Comparison of ENCODE assay signal across 17 cellular contexts in genomic region chr13:41344358-41344757, GRCh38.
"Had no signal": no experiment of that assay in that cellular context is flagged by ENCODE, and none has a peak within 500 bp of the region (broad histone marks: within the 10 kb centered on the region; RNA-seq: fewer than 3 reads in every experiment).

No MANE protein-coding gene starts in this region.

- H3K27ac Mint-ChIP-seq: activated B cell treated with CpG ODN at 0.5 μM for 24 hours; activated T-helper 1 cell treated with anti-CD3 and anti-CD28 coated beads, Interleukin-12 subunit alpha, Interleukin-12 subunit beta, Interleukin-2, Interleukin-4 antibody, amounts not matched to agents 30 ng/mL and 10 ng/mL and 1 ng/mL, durations not matched to agents 14 hours and 24 hours and 36 hours; stimulated activated naive CD8-positive, alpha-beta T cell treated with anti-CD3 and anti-CD28 coated beads, Interleukin-15, Interleukin-2, amounts not matched to agents 100 ng/mL and 50 ng/mL, for 24 hours had no signal

- H3K27ac ChIP-seq: cardiac muscle cell, left lung, prostate gland, testis, upper lobe of left lung had no signal

- H3K9me3 ChIP-seq: left lung, prostate gland, testis, upper lobe of left lung had no signal

- H3K4me3 ChIP-seq: cardiac muscle cell, dorsolateral prefrontal cortex, left lung, prostate gland, testis, upper lobe of left lung had no signal

- H3K27me3 ChIP-seq: cardiac muscle cell, dorsolateral prefrontal cortex, left lung, testis, upper lobe of left lung had no signal

- H3K27me3 Mint-ChIP-seq: activated B cell treated with CpG ODN at 0.5 μM for 24 hours; naive B cell; stimulated activated naive CD8-positive, alpha-beta T cell treated with anti-CD3 and anti-CD28 coated beads, Interleukin-15, Interleukin-2, amounts not matched to agents 100 ng/mL and 50 ng/mL, for 24 hours had no signal

- H3K4me1 Mint-ChIP-seq: activated B cell treated with CpG ODN at 0.5 μM for 24 hours had no signal

- DNase-seq: activated B cell treated with CpG ODN at 0.5 μM for 24 hours; activated CD4-positive, alpha-beta T cell treated with anti-CD3 and anti-CD28 coated beads for 48 hours; activated CD8-positive, alpha-beta memory T cell treated with anti-CD3 and anti-CD28 coated beads, Interleukin-2, amount 50 U/mL, for 48 hours; dorsolateral prefrontal cortex; kidney; left lung; mammary epithelial cell; naive B cell; occipital lobe; right cardiac atrium; small intestine; testis; upper lobe of left lung had no signal

- H3K4me1 ChIP-seq: left lung, prostate gland, upper lobe of left lung had no signal

- ATAC-seq: left lung, right cardiac atrium had no signal

- H3K9me3 Mint-ChIP-seq: activated B cell treated with CpG ODN at 0.5 μM for 24 hours; activated T-helper 1 cell treated with anti-CD3 and anti-CD28 coated beads, Interleukin-12 subunit alpha, Interleukin-12 subunit beta, Interleukin-2, Interleukin-4 antibody, amounts not matched to agents 30 ng/mL and 10 ng/mL and 1 ng/mL, durations not matched to agents 14 hours and 24 hours and 36 hours; naive B cell; stimulated activated naive CD8-positive, alpha-beta T cell treated with anti-CD3 and anti-CD28 coated beads, Interleukin-15, Interleukin-2, amounts not matched to agents 100 ng/mL and 50 ng/mL, for 24 hours had no signal

- H3K36me3 ChIP-seq: prostate gland had no signal

- H3K4me3 Mint-ChIP-seq: activated B cell treated with CpG ODN at 0.5 μM for 24 hours; activated T-helper 1 cell treated with anti-CD3 and anti-CD28 coated beads, Interleukin-12 subunit alpha, Interleukin-12 subunit beta, Interleukin-2, Interleukin-4 antibody, amounts not matched to agents 30 ng/mL and 10 ng/mL and 1 ng/mL, durations not matched to agents 14 hours and 24 hours and 36 hours; naive B cell; stimulated activated naive CD8-positive, alpha-beta T cell treated with anti-CD3 and anti-CD28 coated beads, Interleukin-15, Interleukin-2, amounts not matched to agents 100 ng/mL and 50 ng/mL, for 24 hours had no signal
